Comparison of ENCODE assay signal across 20 cellular contexts in genomic region chr7:138711007-138711406, GRCh38. TPM values are rescaled to one million over a fixed set of nuclear protein-coding genes. Genes with fewer than 3 reads are reported as not detected.
A peak's percentile ranks its signal among the peaks of the same experiment; 100 is the strongest.
DNase-seq lines count a peak whose midpoint lies in the region; TF ChIP-seq lines count a peak whose summit lies in the region.
"Had no signal": no experiment of that assay in that cellular context is flagged by ENCODE, and none has a peak within 500 bp of the region (broad histone marks: within the 10 kb centered on the region; RNA-seq: fewer than 3 reads in every experiment).

No MANE protein-coding gene starts in this region.

- no peaks in the 10 kb centered on the region for H3K9me3 ChIP-seq in trophoblast cell (ENCODE audit: insufficient read depth, low read depth, low read length)
- H3K9me3 ChIP-seq in endodermal cell (ENCODE audit: control insufficient read depth, low read length): no peaks in the 10 kb centered on the region
- no peaks in the 10 kb centered on the region for H3K9me3 ChIP-seq in esophagus muscularis mucosa
- H3K9me3 ChIP-seq in vagina: no peaks in the 10 kb centered on the region

- peak overlapping the region; percentile 17 for H3K14ac ChIP-seq in trophoblast cell (ENCODE audit: low read length)

- H3K9ac ChIP-seq in mesendoderm (ENCODE audit: low read length): no peak overlapping the region
- no peak overlapping the region for H3K9ac ChIP-seq in trophoblast cell (ENCODE audit: low read length)
- H3K9ac ChIP-seq in endodermal cell (ENCODE audit: extremely low read depth, low read length, poor library complexity, severe bottlenecking): no peak overlapping the region

- no peak overlapping the region for H2BK120ac ChIP-seq in mesendoderm (ENCODE audit: low read depth, low read length)
- H2BK120ac ChIP-seq in trophoblast cell (ENCODE audit: insufficient read depth, low read length, poor library complexity): no peak overlapping the region

- H2BK5ac ChIP-seq in mesendoderm (ENCODE audit: low read length) (no peak overlapping the region), trophoblast cell (ENCODE audit: low read depth, low read length, poor library complexity) (peak overlapping the region; percentile 8)

- no peak overlapping the region for H2AK5ac ChIP-seq in mesendoderm (ENCODE audit: low read length)
- H2AK5ac ChIP-seq in trophoblast cell (ENCODE audit: low read length): no peak overlapping the region

- H3K4me3 Mint-ChIP-seq in chondrocyte (ENCODE audit: unreplicated experiment) (no peak overlapping the region), endodermal cell (no peak overlapping the region)
- H3K4me3 Mint-ChIP-seq: CD4-positive, alpha-beta memory T cell; GM23338; H9 had no signal

- H4K8ac ChIP-seq in mesendoderm (ENCODE audit: low read depth, low read length) (no peak overlapping the region), trophoblast cell (ENCODE audit: low read depth, low read length) (no peak overlapping the region)

- H3K23ac ChIP-seq in mesendoderm (ENCODE audit: low read length) (no peak overlapping the region), trophoblast cell (ENCODE audit: low read length) (no peak overlapping the region)

- no peak for TF ChIP-seq CTCF in chondrocyte (IDR thresholded peaks at IDR 0.05)
- no peak for TF ChIP-seq CTCF in endodermal cell (conservative IDR thresholded peaks at IDR 0.05)
- no peak for TF ChIP-seq CTCF in esophagus muscularis mucosa (IDR thresholded peaks at IDR 0.05)
- no peak for TF ChIP-seq CTCF in vagina (IDR thresholded peaks at IDR 0.05)

- DNase-seq in chondrocyte (ENCODE audit: low spot score): no peak
- peak; percentile 38 for DNase-seq in mesendoderm
- peak; percentile 14 to 32 for DNase-seq in trophoblast cell
- no peak for DNase-seq in T-helper 9 cell
- no peak for DNase-seq in endodermal cell
- no peak for DNase-seq in esophagus muscularis mucosa (ENCODE audit: extremely low spot score)
- DNase-seq in vagina (ENCODE audit: extremely low spot score in 2 of 2): no peak
- DNase-seq: C1 segment of cervical spinal cord; Calu3; CD4-positive, alpha-beta memory T cell; COR-L47; DMS53; DMS79 treated with DMSO at 0.1 percent for 48 hours; H9 had no signal

- no peak overlapping the region for H4K5ac ChIP-seq in mesendoderm (ENCODE audit: low read length)

- peak overlapping the region; percentile 80 for H3K27ac Mint-ChIP-seq in chondrocyte (ENCODE audit: unreplicated experiment)
- no peak overlapping the region for H3K27ac Mint-ChIP-seq in endodermal cell
- H3K27ac Mint-ChIP-seq: CD4-positive, alpha-beta memory T cell; GM23338; H9 had no signal

- H3K9me3 Mint-ChIP-seq in chondrocyte (ENCODE audit: low read depth): no peaks in the 10 kb centered on the region
- no peaks in the 10 kb centered on the region for H3K9me3 Mint-ChIP-seq in endodermal cell
- H3K9me3 Mint-ChIP-seq: CD4-positive, alpha-beta memory T cell; H9 had no signal

- H2AFZ ChIP-seq in trophoblast cell (ENCODE audit: insufficient read depth, low read length, poor library complexity): no peak overlapping the region
- H2AFZ ChIP-seq: GM23338 had no signal

- H4K12ac ChIP-seq in trophoblast cell (ENCODE audit: low read depth, low read length): no peak overlapping the region

- H3K4me3 ChIP-seq in mesendoderm (ENCODE audit: low read length): no peak overlapping the region
- no peak overlapping the region for H3K4me3 ChIP-seq in trophoblast cell (ENCODE audit: low read depth, low read length)
- H3K4me3 ChIP-seq in endodermal cell (ENCODE audit: low read length): no peak overlapping the region
- H3K4me3 ChIP-seq in esophagus muscularis mucosa: no peak overlapping the region
- no peak overlapping the region for H3K4me3 ChIP-seq in vagina
- H3K4me3 ChIP-seq: GM23338 had no signal

- peaks cover 3% of the 10 kb centered on the region for H3K27me3 Mint-ChIP-seq in chondrocyte (ENCODE audit: low read depth)
- no peaks in the 10 kb centered on the region for H3K27me3 Mint-ChIP-seq in endodermal cell (ENCODE audit: insufficient read depth)

- H3K36me3 ChIP-seq in mesendoderm (ENCODE audit: control insufficient read depth, insufficient read depth, low read length): no peaks in the 10 kb centered on the region
- no peaks in the 10 kb centered on the region for H3K36me3 ChIP-seq in trophoblast cell (ENCODE audit: control insufficient read depth in 1 of 2, insufficient read depth in 2 of 2, low read length in 2 of 2)
- H3K36me3 ChIP-seq in endodermal cell (ENCODE audit: control insufficient read depth, insufficient read depth, low read length): no peaks in the 10 kb centered on the region
- H3K36me3 ChIP-seq in esophagus muscularis mucosa: no peaks in the 10 kb centered on the region
- H3K36me3 ChIP-seq in vagina: no peaks in the 10 kb centered on the region

- H3K4ac ChIP-seq in mesendoderm (ENCODE audit: low read depth, low read length): no peak overlapping the region
- H3K4ac ChIP-seq in trophoblast cell (ENCODE audit: low read depth, low read length): no peak overlapping the region

- H3K36me3 Mint-ChIP-seq in chondrocyte (ENCODE audit: low read depth) (peaks cover 1% of the 10 kb centered on the region), endodermal cell (ENCODE audit: low read depth) (no peaks in the 10 kb centered on the region)
- H3K36me3 Mint-ChIP-seq: CD4-positive, alpha-beta memory T cell had no signal

- H2BK12ac ChIP-seq in trophoblast cell (ENCODE audit: low read length): peak overlapping the region; percentile 17

- no peak for TF ChIP-seq EP300 in esophagus muscularis mucosa (IDR thresholded peaks at IDR 0.05)

- intact Hi-C loops in esophagus muscularis mucosa (cut with DNase I): no loop called here
- intact Hi-C loops in vagina (cut with DNase I): no loop called here

- H4K91ac ChIP-seq in trophoblast cell (ENCODE audit: low read depth, low read length): peak overlapping the region; percentile 74

- WGBS in mesendoderm (ENCODE audit: extremely low coverage, insufficient coverage, low lambda C conversion rate): no CpG with 5 or more reads among the region's 9 CpGs
- WGBS in trophoblast cell (ENCODE audit: extremely low coverage, insufficient coverage, insufficient read length): no CpG with 5 or more reads among the region's 9 CpGs
- 92 to 100% methylated on average over 1 to 9 of the region's 9 CpGs for WGBS in endodermal cell (ENCODE audit: insufficient coverage in 1 of 2, insufficient read length in 1 of 2), 2 experiments
- WGBS in esophagus muscularis mucosa: 76% methylated on average over 9 of the region's 9 CpGs

- H3K79me2 ChIP-seq in mesendoderm (ENCODE audit: control insufficient read depth, insufficient read depth, low read length): no peaks in the 10 kb centered on the region
- no peaks in the 10 kb centered on the region for H3K79me2 ChIP-seq in trophoblast cell (ENCODE audit: control insufficient read depth, insufficient read depth, low read length, poor library complexity)

- no peak overlapping the region for H2BK15ac ChIP-seq in mesendoderm (replicated peaks; ENCODE audit: low read depth)

- H3K18ac ChIP-seq in mesendoderm (ENCODE audit: low read length): no peak overlapping the region
- H3K18ac ChIP-seq in trophoblast cell (ENCODE audit: low read length): no peak overlapping the region

- H3K56ac ChIP-seq in mesendoderm (ENCODE audit: low read length): peak overlapping the region; percentile 7

- H3K4me1 ChIP-seq in mesendoderm (ENCODE audit: control insufficient read depth, low read depth, low read length): no peaks in the 10 kb centered on the region
- peaks cover 4 to 8% of the 10 kb centered on the region in 2 experiments for H3K4me1 ChIP-seq in trophoblast cell (ENCODE audit: control insufficient read depth in 1 of 2, insufficient read depth in 2 of 2, low read length in 2 of 2)
- H3K4me1 ChIP-seq in endodermal cell (ENCODE audit: control insufficient read depth, insufficient read depth, low read length): no peaks in the 10 kb centered on the region
- no peaks in the 10 kb centered on the region for H3K4me1 ChIP-seq in esophagus muscularis mucosa
- H3K4me1 ChIP-seq in vagina: no peaks in the 10 kb centered on the region

- H3K4me1 Mint-ChIP-seq in chondrocyte (ENCODE audit: low read depth): peaks cover 10% of the 10 kb centered on the region
- H3K4me1 Mint-ChIP-seq in endodermal cell: no peaks in the 10 kb centered on the region
- H3K4me1 Mint-ChIP-seq: GM23338, H9 had no signal

- H3K27ac ChIP-seq in mesendoderm (ENCODE audit: low read depth, low read length) (no peak overlapping the region), trophoblast cell (ENCODE audit: low read depth, low read length) (peak overlapping the region; percentile 5), endodermal cell (ENCODE audit: low read depth, low read length) (no peak overlapping the region), esophagus muscularis mucosa (replicated peaks in 1 of 4) (no peak overlapping the region), vagina (no peak overlapping the region)

- no peaks in the 10 kb centered on the region for H3K27me3 ChIP-seq in mesendoderm (ENCODE audit: insufficient read depth, low read length, poor library complexity)
- no peaks in the 10 kb centered on the region for H3K27me3 ChIP-seq in trophoblast cell (ENCODE audit: insufficient read depth, low read length)
- H3K27me3 ChIP-seq in endodermal cell (ENCODE audit: control insufficient read depth, insufficient read depth, low read length, poor library complexity, severe bottlenecking): no peaks in the 10 kb centered on the region
- no peaks in the 10 kb centered on the region for H3K27me3 ChIP-seq in esophagus muscularis mucosa
- no peaks in the 10 kb centered on the region for H3K27me3 ChIP-seq in vagina

- H3K79me1 ChIP-seq in mesendoderm (ENCODE audit: low read length) (no peaks in the 10 kb centered on the region), trophoblast cell (ENCODE audit: low read length) (peaks cover 8% of the 10 kb centered on the region)

- TF ChIP-seq POLR2A in esophagus muscularis mucosa (IDR thresholded peaks at IDR 0.05; ENCODE audit: low read depth) (no peak), vagina (IDR thresholded peaks at IDR 0.05) (no peak)

- H3K4me2 ChIP-seq in mesendoderm (ENCODE audit: low read length) (no peak overlapping the region), trophoblast cell (ENCODE audit: low read length) (no peak overlapping the region)
- H3K4me2 ChIP-seq: GM23338 had no signal

RNA-seq across cellular contexts. Expression of gene SVOPL, which starts 9.8 kb away (rescaled TPM):
- total RNA-seq in chondrocyte: not detected in 3 replicates
- 1.2 TPM for polyA plus RNA-seq in mesendoderm (2013, experiment 1 of 2)
- polyA plus RNA-seq in mesendoderm (2013, experiment 2 of 2): 0.99 TPM
- polyA plus RNA-seq in trophoblast cell (2013): 1.1 and 1.4 TPM in 2 replicates
- under 1 TPM; 0.86 to 0.95 TPM for total RNA-seq in endodermal cell
- not detected for polyA plus RNA-seq in endodermal cell (2013, experiment 1 of 2)
- polyA plus RNA-seq in endodermal cell (2013, experiment 2 of 2): 0.79 TPM
- total RNA-seq in esophagus muscularis mucosa: not detected
- not detected for total RNA-seq in vagina
- total RNA-seq: A172; A673; CD4-positive, alpha-beta memory T cell; Daoy; H4 had no signal
- polyA plus RNA-seq: BJ; CD4-positive, alpha-beta memory T cell had no signal

Comparison
In these comparisons a context has a peak if more than half of its experiments do, and no peak if none do; other contexts are left out.
1. DNase-seq: peak in mesendoderm (single experiment) and trophoblast cell (2 of 2); none in chondrocyte (single experiment), T-helper 9 cell (single experiment), endodermal cell (single experiment), esophagus muscularis mucosa (single experiment) and vagina (0 of 2).